ENCODE assay signal across 1 cellular context in the genomic region with DNA sequence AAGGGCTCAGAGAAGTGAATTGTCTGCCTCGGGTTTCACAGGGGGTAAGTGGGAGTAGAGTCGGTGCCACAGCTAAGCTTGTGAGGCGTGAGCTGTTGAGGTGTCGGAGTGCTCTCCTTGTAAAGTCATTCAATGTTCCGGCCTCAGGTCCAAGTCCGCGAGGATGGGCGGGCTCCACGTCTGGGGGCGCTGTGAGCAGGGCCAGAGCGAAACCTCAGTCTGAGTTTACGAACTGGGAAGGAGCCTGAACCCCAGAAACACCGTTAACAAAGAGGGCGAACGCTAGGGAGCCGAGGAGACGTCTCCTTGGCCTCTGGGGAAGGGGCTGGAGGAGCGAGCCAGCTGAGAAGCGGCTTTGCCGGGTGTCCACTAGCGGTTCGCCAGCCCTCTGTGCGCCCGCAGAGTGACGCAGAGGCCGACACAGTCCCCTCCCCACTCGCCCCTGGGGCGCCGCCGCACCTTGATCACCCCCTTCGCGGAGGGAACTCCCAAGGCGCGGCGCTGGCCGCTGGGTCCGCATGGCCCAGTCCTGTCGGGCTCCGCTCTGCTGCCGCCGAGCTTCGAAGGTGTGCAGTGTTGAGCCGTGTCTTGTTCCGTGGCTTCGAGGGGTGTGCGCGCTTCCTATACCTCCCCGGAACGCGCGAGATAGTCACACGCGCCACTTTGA.
TF ChIP-seq lines count a peak whose summit lies in the region.

No MANE protein-coding gene starts in this region.

TF ChIP-seq in HCT116, 20 proteins besides CTCF, POLR2A, EP300 and RAD21 (continued from another document):
- TF ChIP-seq REST (IDR thresholded peaks at IDR 0.05; ENCODE audit: low read depth) = no peak
- TF ChIP-seq ZFX (IDR thresholded peaks at IDR 0.05) = no peak
- no peak for TF ChIP-seq FOSL1 (IDR thresholded peaks at IDR 0.05; ENCODE audit: low read depth)
- no peak for TF ChIP-seq SRF (IDR thresholded peaks at IDR 0.05; ENCODE audit: low read depth)
- TF ChIP-seq, protein P1, sequence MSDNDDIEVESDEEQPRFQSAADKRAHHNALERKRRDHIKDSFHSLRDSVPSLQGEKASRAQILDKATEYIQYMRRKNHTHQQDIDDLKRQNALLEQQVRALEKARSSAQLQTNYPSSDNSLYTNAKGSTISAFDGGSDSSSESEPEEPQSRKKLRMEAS (IDR thresholded peaks at IDR 0.05) = no peak
- TF ChIP-seq TCF7L2 (IDR thresholded peaks at IDR 0.05; ENCODE audit: borderline replicate concordance, extremely low read depth, insufficient read depth, insufficient read length) = no peak
- TF ChIP-seq ELF1 (IDR thresholded peaks at IDR 0.05; ENCODE audit: borderline replicate concordance, low read depth) = no peak
TF ChIP-seq in HCT116: peak in this region for 0.
